Comparison of ENCODE assay signal across 32 cellular contexts in the genomic region with DNA sequence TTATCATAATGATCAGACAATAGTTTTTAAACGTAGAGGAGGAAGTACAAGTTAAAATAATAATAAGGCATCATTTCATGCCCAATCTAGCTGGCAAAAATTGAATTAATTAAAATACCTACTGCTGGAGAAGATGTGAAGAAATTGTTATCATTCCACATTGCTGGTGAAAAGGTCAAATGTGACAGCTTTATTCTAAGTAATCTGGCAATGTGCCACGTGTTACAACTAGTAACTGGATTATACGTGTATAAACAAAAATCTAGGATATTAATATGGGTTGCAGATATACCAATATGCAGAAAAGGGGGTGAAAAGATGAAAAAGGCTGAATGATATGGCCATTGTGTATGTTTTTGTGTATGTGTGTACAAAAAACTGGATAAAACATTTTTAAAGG. TPM values are rescaled to one million over a fixed set of nuclear protein-coding genes. Genes with fewer than 3 reads are reported as not detected.
DNase-seq lines count a peak whose midpoint lies in the region; ATAC-seq, FAIRE-seq and TF ChIP-seq lines count a peak whose summit lies in the region.
"Had no signal": no experiment of that assay in that cellular context is flagged by ENCODE, and none has a peak within 500 bp of the region (broad histone marks: within the 10 kb centered on the region; RNA-seq: fewer than 3 reads in every experiment).

No MANE protein-coding gene starts in this region.

- FAIRE-seq in urothelium cell line (lab: Jason Lieb, UNC) = no peak
- FAIRE-seq: G401.6 had no signal

- H3K27me3 Mint-ChIP-seq in WTC11 (ENCODE audit: low read depth) = no peaks in the 10 kb centered on the region
- H3K27me3 Mint-ChIP-seq: activated CD4-positive, alpha-beta T cell treated with anti-CD3 and anti-CD28 coated beads, Interleukin-2, amount 10 ng/mL, durations not matched to agents 24 days and 14 days had no signal

- peaks cover 14% of the 10 kb centered on the region for H3K36me3 Mint-ChIP-seq in WTC11

- no peak for TF ChIP-seq CTCF in WTC11 (IDR thresholded peaks at IDR 0.05)

- in situ Hi-C loops in G401 (cut with HindIII; ENCODE audit: low sequenced_read_pairs) = no loop called here

- H3K9me3 Mint-ChIP-seq in WTC11 = no peaks in the 10 kb centered on the region
- H3K9me3 Mint-ChIP-seq: H9 had no signal

- CTCF ChIA-PET in WTC11 (lab: Charles Lee) = interaction anchor here (1.0 kb wide), 1 partner anchor 125 kb away, joined by 3 read pairs; no protein-coding TSS in a partner anchor

- no peak for ATAC-seq in WTC11
- ATAC-seq: CD8-positive, alpha-beta T cell; foreskin keratinocyte; left lung had no signal

- peak overlapping the region; percentile 39 for H3K27ac Mint-ChIP-seq in WTC11
- H3K27ac Mint-ChIP-seq: activated CD4-positive, alpha-beta T cell treated with anti-CD3 and anti-CD28 coated beads, Interleukin-2, amount 10 ng/mL, durations not matched to agents 24 days and 14 days; CD8-positive, alpha-beta T cell had no signal

- POLR2A ChIA-PET in WTC11 (lab: Charles Lee) = no interaction called here

- DNase-seq in NCI-H2171 treated with DMSO at 0.1 percent for 48 hours (lab: John Stamatoyannopoulos, UW) = peak; percentile 20
- DNase-seq in NCI-H2171 (lab: John Stamatoyannopoulos, UW) = no peak
- peak; percentile 22 for DNase-seq in EH (ENCODE audit: low read depth)
- DNase-seq in WTC11 (ENCODE audit: low spot score) = no peak
- peak; percentile 42 to 54 for DNase-seq in lung microvascular endothelial cell (ENCODE audit: low read depth in 2 of 2)
- no peak for DNase-seq in NCI-H1417 treated with DMSO at 0.1 percent for 48 hours (lab: John Stamatoyannopoulos, UW)
- no peak for DNase-seq in urothelium cell line (ENCODE audit: low spot score)
- DNase-seq in G401 (ENCODE audit: low spot score) = no peak
- DNase-seq: activated CD4-positive, alpha-beta T cell treated with anti-CD3 and anti-CD28 coated beads, Interleukin-2, amount 10 ng/mL, durations not matched to agents 24 days and 14 days; activated CD8-positive, alpha-beta memory T cell treated with anti-CD3 and anti-CD28 coated beads for 24 hours; activated gamma-delta T cell treated with Interleukin-2 at 50 U/mL for 16 hours; BE2C; CD8-positive, alpha-beta T cell; cortex of kidney; foreskin keratinocyte; H9; head of caudate nucleus; islet precursor cell; KG1; left lung; mesenchymal stem cell; MG63; NCI-H1436; NCI-H2227 treated with DMSO at 0.1 percent for 48 hours; SIG-M5; sigmoid colon; stimulated activated CD4-positive, alpha-beta T cell treated with anti-CD3 and anti-CD28 coated beads, Interleukin-4, amount 100 ng/mL, for 24 hours; SW 1271; T1000; tibial artery; WERI-Rb-1 had no signal

- 0 out of 2 replicates have a peak overlapping the region, but pooled peaks have one; percentile 12 for H3K4me3 Mint-ChIP-seq in WTC11
- H3K4me3 Mint-ChIP-seq: activated CD4-positive, alpha-beta T cell treated with anti-CD3 and anti-CD28 coated beads, Interleukin-2, amount 10 ng/mL, durations not matched to agents 24 days and 14 days; CD8-positive, alpha-beta T cell had no signal

- peaks cover 90% of the 10 kb centered on the region for H3K4me1 Mint-ChIP-seq in WTC11

TF ChIP-seq in WTC11, 78 proteins besides CTCF, POLR2A, EP300 and RAD21:
- no peak for TF ChIP-seq ZNF219 (CRISPR knock-in tag; IDR thresholded peaks at IDR 0.05; ENCODE audit: borderline replicate concordance)
- no peak for TF ChIP-seq CBFB (CRISPR knock-in tag; IDR thresholded peaks at IDR 0.05; ENCODE audit: low read depth)
- TF ChIP-seq CREB1 (CRISPR knock-in tag; IDR thresholded peaks at IDR 0.05) = no peak
- TF ChIP-seq ATF1 (CRISPR knock-in tag; IDR thresholded peaks at IDR 0.05) = no peak
- no peak for TF ChIP-seq ZNF396 (CRISPR knock-in tag; IDR thresholded peaks at IDR 0.05; ENCODE audit: borderline replicate concordance)
- no peak for TF ChIP-seq RELA (CRISPR knock-in tag; IDR thresholded peaks at IDR 0.05; ENCODE audit: borderline replicate concordance)

RNA-seq across cellular contexts. Expression of gene SMAD2, which starts 32.4 kb away (rescaled TPM):
- 104 to 105 TPM (median 105 TPM) in 3 replicates for total RNA-seq in WTC11 (2021)
- total RNA-seq in lung microvascular endothelial cell = 17.7 and 40.1 TPM in 2 replicates
- 54.3 and 68.8 TPM in 2 replicates for total RNA-seq in G401 (2014; rRNA removed; shearing (Covaris generic))

Comparison
In these comparisons a context has a peak if more than half of its experiments do, and no peak if none do; other contexts are left out.
1. DNase-seq: peak in NCI-H2171 treated with DMSO at 0.1 percent for 48 hours (single experiment), EH (single experiment) and lung microvascular endothelial cell (2 of 2); none in NCI-H2171 (single experiment), WTC11 (single experiment), NCI-H1417 treated with DMSO at 0.1 percent for 48 hours (single experiment), urothelium cell line (single experiment) and G401 (single experiment).